8 cellular contexts compared by ENCODE assay signal in genomic region chr6:37696220-37696840, GRCh38. TPM values are rescaled to one million over a fixed set of nuclear protein-coding genes. Genes with fewer than 3 reads are reported as not detected.
DNase-seq lines count a peak whose midpoint lies in the region; ATAC-seq, FAIRE-seq and TF ChIP-seq lines count a peak whose summit lies in the region.

No MANE protein-coding gene starts in this region.

- peak; percentile 10 for ATAC-seq in activated CD4-positive, alpha-beta T cell treated with anti-CD3 and anti-CD28 coated beads for 36 hours
- no peak for ATAC-seq in activated B cell treated with CpG ODN at 0.5 μM for 24 hours (ENCODE audit: low read depth)

- H3K4me1 Mint-ChIP-seq in activated CD4-positive, alpha-beta T cell treated with anti-CD3 and anti-CD28 coated beads for 36 hours: peaks cover 26% of the 10 kb centered on the region
- peaks cover 20% of the 10 kb centered on the region for H3K4me1 Mint-ChIP-seq in activated B cell treated with CpG ODN at 0.5 μM for 24 hours

- no peak overlapping the region for H3K9ac ChIP-seq in muscle layer of colon (ENCODE audit: low read length)

- H3K36me3 Mint-ChIP-seq in activated CD4-positive, alpha-beta T cell treated with anti-CD3 and anti-CD28 coated beads for 36 hours (ENCODE audit: low read depth): no peaks in the 10 kb centered on the region
- peaks cover 2% of the 10 kb centered on the region for H3K36me3 Mint-ChIP-seq in activated B cell treated with CpG ODN at 0.5 μM for 24 hours (ENCODE audit: low read depth)

- TF ChIP-seq CTCF in activated B cell treated with CpG ODN at 0.5 μM for 24 hours (IDR thresholded peaks at IDR 0.05): no peak
- TF ChIP-seq CTCF in uterus (IDR thresholded peaks at IDR 0.05): no peak

- peak overlapping the region; percentile 60 for H3K4me3 Mint-ChIP-seq in activated CD4-positive, alpha-beta T cell treated with anti-CD3 and anti-CD28 coated beads for 36 hours
- peak overlapping the region; percentile 80 for H3K4me3 Mint-ChIP-seq in activated B cell treated with CpG ODN at 0.5 μM for 24 hours

- H3K9me3 Mint-ChIP-seq in activated CD4-positive, alpha-beta T cell treated with anti-CD3 and anti-CD28 coated beads for 36 hours (ENCODE audit: low read depth): no peaks in the 10 kb centered on the region
- no peaks in the 10 kb centered on the region for H3K9me3 Mint-ChIP-seq in activated B cell treated with CpG ODN at 0.5 μM for 24 hours

- TF ChIP-seq POLR2A in uterus (IDR thresholded peaks at IDR 0.05): no peak

- intact Hi-C loops in activated CD4-positive, alpha-beta T cell treated with anti-CD3 and anti-CD28 coated beads for 36 hours (cut with DNase I, micrococcal nuclease): loop anchor here in 1 of 2 experiments (2.0 to 10.0 kb wide), 2 partner anchors 434 to 978 kb away; no protein-coding TSS in a partner anchor
- intact Hi-C loops in activated B cell treated with CpG ODN at 0.5 μM for 24 hours (cut with micrococcal nuclease) (loop anchor here (2.0 to 5.0 kb wide), 6 partner anchors 16 to 1416 kb away; partner anchors contain the start of genes CCDC167 and CMTR1), uterus (cut with DNase I; ENCODE audit: low total_unique reads) (loop anchor here (10.0 kb wide), 1 partner anchor 212 kb away; no protein-coding TSS in a partner anchor)

- no peak overlapping the region for H3K27ac ChIP-seq in muscle layer of colon (ENCODE audit: low read depth, low read length)
- peak overlapping the region in 1 of 2 donors; percentile 88 for H3K27ac ChIP-seq in uterus

- H3K36me3 ChIP-seq in muscle layer of colon (ENCODE audit: insufficient read depth, low read length): no peaks in the 10 kb centered on the region
- H3K36me3 ChIP-seq in uterus: no peaks in the 10 kb centered on the region

- H3K27ac Mint-ChIP-seq in activated CD4-positive, alpha-beta T cell treated with anti-CD3 and anti-CD28 coated beads for 36 hours: no peak overlapping the region
- no peak overlapping the region for H3K27ac Mint-ChIP-seq in activated B cell treated with CpG ODN at 0.5 μM for 24 hours

- peaks cover 12% of the 10 kb centered on the region for H3K4me1 ChIP-seq in muscle layer of colon (ENCODE audit: insufficient read depth, low read length)
- H3K4me1 ChIP-seq in uterus: peaks cover 0 to 6% of the 10 kb centered on the region in 2 donors

- H3K4me3 ChIP-seq in muscle layer of colon (ENCODE audit: low read depth in 1 of 2, low read length in 2 of 2) (peak overlapping the region; percentile 60 to 67), uterus (peak overlapping the region; percentile 48 to 84)

- peaks cover 50% of the 10 kb centered on the region for H3K27me3 Mint-ChIP-seq in activated CD4-positive, alpha-beta T cell treated with anti-CD3 and anti-CD28 coated beads for 36 hours
- H3K27me3 Mint-ChIP-seq in activated B cell treated with CpG ODN at 0.5 μM for 24 hours: peaks cover 18% of the 10 kb centered on the region

- no peak for FAIRE-seq in RCC 7860 (lab: Jason Lieb, UNC)

- CTCF ChIA-PET in activated CD4-positive, alpha-beta T cell treated with anti-CD3 and anti-CD28 coated beads for 36 hours (lab: Charles Lee): no interaction called here
- CTCF ChIA-PET in activated B cell treated with CpG ODN at 0.5 μM for 24 hours (lab: Charles Lee): no interaction called here

- POLR2A ChIA-PET in activated CD4-positive, alpha-beta T cell treated with anti-CD3 and anti-CD28 coated beads for 36 hours (lab: Charles Lee): no interaction called here
- POLR2A ChIA-PET in activated B cell treated with CpG ODN at 0.5 μM for 24 hours (lab: Charles Lee): no interaction called here

- peaks cover 9 to 21% of the 10 kb centered on the region in 2 donors for H3K27me3 ChIP-seq in muscle layer of colon (ENCODE audit: control insufficient read depth in 1 of 2, insufficient read depth in 2 of 2, low read length in 2 of 2)
- no peaks in the 10 kb centered on the region for H3K27me3 ChIP-seq in uterus

- peak; percentile 63 for DNase-seq in activated CD4-positive, alpha-beta T cell treated with anti-CD3 and anti-CD28 coated beads for 36 hours
- no peak for DNase-seq in activated CD4-positive, alpha-beta T cell treated with anti-CD3 and anti-CD28 coated beads for 1 hour
- peak; percentile 39 for DNase-seq in activated B cell treated with CpG ODN at 0.5 μM for 24 hours
- peak; percentile 18 for DNase-seq in effector CD4-positive, alpha-beta T cell
- DNase-seq in uterus: peak; percentile 20 to 26
- DNase-seq in RCC 7860 (ENCODE audit: low spot score): no peak
- no peak for DNase-seq in HPDE6-E6E7 (ENCODE audit: extremely low spot score)

- no peaks in the 10 kb centered on the region for H3K9me3 ChIP-seq in muscle layer of colon (ENCODE audit: low read length)
- no peaks in the 10 kb centered on the region for H3K9me3 ChIP-seq in uterus

RNA-seq across cellular contexts. Expression of gene MDGA1, which starts 1.4 kb away (rescaled TPM):
- under 1 TPM; 0.02 to 0.14 TPM for total RNA-seq in activated CD4-positive, alpha-beta T cell treated with anti-CD3 and anti-CD28 coated beads for 36 hours
- total RNA-seq in activated B cell treated with CpG ODN at 0.5 μM for 24 hours: 6.1 and 6.7 TPM in 2 replicates
- total RNA-seq in uterus: 10 to 100 TPM in 3 of 4 donors, 1 to 10 TPM in 1; 4.0 to 32.9 (median 18.1) TPM

Comparison
In these comparisons a context has a peak if more than half of its experiments do, and no peak if none do; other contexts are left out.
1. DNase-seq: peak in activated CD4-positive, alpha-beta T cell treated with anti-CD3 and anti-CD28 coated beads for 36 hours (single experiment), activated B cell treated with CpG ODN at 0.5 μM for 24 hours (single experiment), effector CD4-positive, alpha-beta T cell (single experiment) and uterus (2 of 2); none in activated CD4-positive, alpha-beta T cell treated with anti-CD3 and anti-CD28 coated beads for 1 hour (single experiment), RCC 7860 (single experiment) and HPDE6-E6E7 (single experiment).